20 cellular contexts compared by ENCODE assay signal in the genomic region with DNA sequence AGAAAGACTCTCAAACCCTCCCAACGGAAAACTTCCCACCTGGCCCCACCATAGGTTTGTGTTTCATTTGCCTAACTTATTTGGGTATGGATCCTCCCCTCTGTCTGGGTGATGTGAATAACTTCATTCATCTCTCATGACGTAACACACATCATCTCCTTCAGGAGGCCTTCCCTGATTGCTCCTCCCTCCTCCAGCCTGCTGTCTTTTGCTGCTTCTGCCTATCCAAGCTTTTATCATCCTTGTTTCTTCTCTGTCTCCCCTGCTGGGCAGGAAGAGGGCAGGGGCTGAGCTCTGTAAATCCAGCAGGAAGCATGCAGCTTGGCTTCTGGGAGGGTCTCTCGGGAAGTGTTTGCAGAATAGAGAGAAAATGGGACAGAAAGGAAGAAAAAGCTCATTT.
"Had no signal": no experiment of that assay in that cellular context is flagged by ENCODE, and none has a peak within 500 bp of the region (broad histone marks: within the 10 kb centered on the region; RNA-seq: fewer than 3 reads in every experiment).

No MANE protein-coding gene starts in this region.

- H3K9me3 ChIP-seq: pancreas, stomach, thoracic aorta had no signal

- H3K4me1 ChIP-seq: foreskin keratinocyte, pancreas had no signal

- H3K27ac Mint-ChIP-seq: activated CD4-positive, alpha-beta memory T cell treated with anti-CD3 and anti-CD28 coated beads, Interleukin-2, amount 10 ng/mL, durations not matched to agents 7 days and 5 days; activated CD4-positive, alpha-beta T cell treated with anti-CD3 and anti-CD28 coated beads for 36 hours; activated naive CD8-positive, alpha-beta T cell treated with anti-CD3 and anti-CD28 coated beads for 36 hours; activated T-cell treated with anti-CD3 and anti-CD28 coated beads, Interleukin-2, amount 50 U/mL, for 72 hours; dendritic cell treated with granulocyte-macrophage colony-stimulating factor and Interleukin-4, amounts not matched to agents 40 ng/mL and 50 ng/mL, for 4 days; immature natural killer cell had no signal

- H3K4me3 ChIP-seq: pancreas, stomach, thoracic aorta had no signal

- H3K36me3 Mint-ChIP-seq: activated naive CD8-positive, alpha-beta T cell treated with anti-CD3 and anti-CD28 coated beads for 36 hours had no signal

- DNase-seq: activated CD4-positive, alpha-beta memory T cell treated with anti-CD3 and anti-CD28 coated beads, Interleukin-2, amount 10 ng/mL, durations not matched to agents 7 days and 5 days; activated CD4-positive, alpha-beta T cell treated with anti-CD3 and anti-CD28 coated beads for 36 hours; activated CD8-positive, alpha-beta memory T cell treated with anti-CD3 and anti-CD28 coated beads, Interleukin-2, amount 50 U/mL, for 4 hours; activated gamma-delta T cell; activated naive CD8-positive, alpha-beta T cell treated with anti-CD3 and anti-CD28 coated beads for 36 hours; activated T-cell treated with anti-CD3 and anti-CD28 coated beads, Interleukin-2, amount 50 U/mL, for 72 hours; amygdala; brain microvascular endothelial cell; effector memory CD4-positive, alpha-beta T cell; foreskin keratinocyte; glutamatergic neuron; hypothalamus; immature natural killer cell; midbrain; pancreas; stimulated activated CD4-positive, alpha-beta T cell treated with anti-CD3 and anti-CD28 coated beads, Interleukin-1b, Interleukin-23, amount 100 ng/mL, for 48 hours; stomach; WERI-Rb-1 had no signal

- H3K4me3 Mint-ChIP-seq: activated CD4-positive, alpha-beta memory T cell treated with anti-CD3 and anti-CD28 coated beads, Interleukin-2, amount 10 ng/mL, durations not matched to agents 7 days and 5 days; activated CD4-positive, alpha-beta T cell treated with anti-CD3 and anti-CD28 coated beads for 36 hours; activated naive CD8-positive, alpha-beta T cell treated with anti-CD3 and anti-CD28 coated beads for 36 hours; dendritic cell treated with granulocyte-macrophage colony-stimulating factor and Interleukin-4, amounts not matched to agents 40 ng/mL and 50 ng/mL, for 4 days; immature natural killer cell had no signal

- ATAC-seq: activated CD4-positive, alpha-beta T cell treated with anti-CD3 and anti-CD28 coated beads for 36 hours; activated T-cell treated with anti-CD3 and anti-CD28 coated beads, Interleukin-2, amount 50 U/mL, for 72 hours; foreskin keratinocyte; pancreas had no signal

- H3K27me3 ChIP-seq: brain microvascular endothelial cell had no signal

- H3K27ac ChIP-seq: brain microvascular endothelial cell, foreskin keratinocyte, pancreas, stomach, thoracic aorta, WERI-Rb-1 had no signal

- H3K36me3 ChIP-seq: brain microvascular endothelial cell, pancreas, stomach, thoracic aorta, WERI-Rb-1 had no signal

- H3K9me3 Mint-ChIP-seq: activated CD4-positive, alpha-beta memory T cell treated with anti-CD3 and anti-CD28 coated beads, Interleukin-2, amount 10 ng/mL, durations not matched to agents 7 days and 5 days; activated naive CD8-positive, alpha-beta T cell treated with anti-CD3 and anti-CD28 coated beads for 36 hours; dendritic cell treated with granulocyte-macrophage colony-stimulating factor and Interleukin-4, amounts not matched to agents 40 ng/mL and 50 ng/mL, for 4 days had no signal

- H3K4me1 Mint-ChIP-seq: activated CD4-positive, alpha-beta memory T cell treated with anti-CD3 and anti-CD28 coated beads, Interleukin-2, amount 10 ng/mL, durations not matched to agents 7 days and 5 days had no signal
